Comparison of ENCODE assay signal across 8 cellular contexts in the genomic region with DNA sequence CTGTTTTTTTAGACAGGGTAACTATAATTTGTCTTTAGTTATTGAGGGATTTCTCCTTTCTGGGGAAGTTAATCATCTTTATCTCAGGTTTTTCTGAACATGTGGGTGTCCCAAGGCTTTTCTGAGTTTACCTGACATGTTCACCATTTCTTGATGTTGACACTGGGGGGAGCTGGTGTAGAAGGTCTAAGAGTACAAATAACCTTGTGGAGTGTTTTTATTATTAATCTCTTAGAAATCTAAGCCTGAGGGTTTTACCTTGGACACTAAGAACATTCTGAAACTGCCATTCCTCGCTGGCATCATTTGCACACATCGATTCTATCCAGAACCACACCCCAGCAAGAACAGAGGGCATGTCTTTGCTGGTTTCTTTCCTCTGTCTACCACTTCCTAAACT. TPM values are rescaled to one million over a fixed set of nuclear protein-coding genes. Genes with fewer than 3 reads are reported as not detected.
A peak's percentile ranks its signal among the peaks of the same experiment; 100 is the strongest.
DNase-seq lines count a peak whose midpoint lies in the region; ATAC-seq and TF ChIP-seq lines count a peak whose summit lies in the region.
"Had no signal": no experiment of that assay in that cellular context is flagged by ENCODE, and none has a peak within 500 bp of the region (broad histone marks: within the 10 kb centered on the region; RNA-seq: fewer than 3 reads in every experiment).

No MANE protein-coding gene starts in this region.

- H3K9me3 ChIP-seq in Loucy (ENCODE audit: insufficient read depth, low read depth, low read length) = no peaks in the 10 kb centered on the region
- no peaks in the 10 kb centered on the region for H3K9me3 ChIP-seq in osteoblast (ENCODE audit: low read depth, low read length)

- H3K4me2 ChIP-seq in Loucy (ENCODE audit: low read depth, low read length, poor library complexity, severe bottlenecking) (no peak overlapping the region), osteoblast (ENCODE audit: insufficient read depth, low read length) (no peak overlapping the region)

- H2AFZ ChIP-seq in Loucy (ENCODE audit: low read length) (no peak overlapping the region), osteoblast (ENCODE audit: low read length) (no peak overlapping the region)

- ATAC-seq in HG02840 (IDR thresholded peaks at IDR 0.05; ENCODE audit: low FRiP score, unreplicated experiment) = no peak

- no peaks in the 10 kb centered on the region for H3F3A ChIP-seq in Loucy (ENCODE audit: low read depth)

- H3K9me2 ChIP-seq in Loucy (replicated peaks; ENCODE audit: low read depth, low read length) = no peaks in the 10 kb centered on the region

- TF ChIP-seq CTCF in GM06990 (IDR thresholded peaks at IDR 0.05; ENCODE audit: insufficient read depth, low read length, poor library complexity, severe bottlenecking) (peak; percentile 37), Loucy (conservative IDR thresholded peaks at IDR 0.05; ENCODE audit: low read length) (peak; percentile 71), osteoblast (IDR thresholded peaks at IDR 0.05; ENCODE audit: extremely low read depth, low read depth, low read length) (peak; percentile 51)

- no peaks in the 10 kb centered on the region for H4K20me1 ChIP-seq in Loucy (ENCODE audit: insufficient read depth, low read length, poor library complexity, severe bottlenecking)
- H4K20me1 ChIP-seq in osteoblast (ENCODE audit: insufficient read depth, low read length) = peaks cover 12% of the 10 kb centered on the region

- H3K27me3 ChIP-seq in GM06990 (replicated peaks; ENCODE audit: control insufficient read depth, insufficient read depth, low read length) (no peaks in the 10 kb centered on the region), Loucy (ENCODE audit: insufficient read depth, low read length, poor library complexity, severe bottlenecking) (no peaks in the 10 kb centered on the region), osteoblast (ENCODE audit: insufficient read depth, low read length) (no peaks in the 10 kb centered on the region)

- no peak overlapping the region for H3K4me3 ChIP-seq in GM06990 (replicated peaks; ENCODE audit: low read depth, low read length)
- H3K4me3 ChIP-seq in Loucy (ENCODE audit: low read length, poor library complexity, severe bottlenecking) = no peak overlapping the region
- no peak overlapping the region for H3K4me3 ChIP-seq in osteoblast (ENCODE audit: insufficient read depth, low read length)

- H3K36me3 ChIP-seq in GM06990 (ENCODE audit: control insufficient read depth, insufficient read depth, low read length) (peaks cover 7% of the 10 kb centered on the region), Loucy (ENCODE audit: insufficient read depth, low read length) (peaks cover 64% of the 10 kb centered on the region; the same call in 1 of the 2 replicates), osteoblast (ENCODE audit: insufficient read depth, low read length) (peaks cover 89% of the 10 kb centered on the region)

- no peaks in the 10 kb centered on the region for H3K79me2 ChIP-seq in Loucy (ENCODE audit: insufficient read depth, low read length)
- peaks cover 94% of the 10 kb centered on the region for H3K79me2 ChIP-seq in osteoblast (ENCODE audit: insufficient read depth, low read length)

- H3K9ac ChIP-seq in Loucy (ENCODE audit: low read depth, low read length, poor library complexity, severe bottlenecking) = no peak overlapping the region

- peak overlapping the region; percentile 30 for H3K27ac ChIP-seq in osteoblast (ENCODE audit: low read depth, low read length)

- H3K4me1 ChIP-seq in Loucy (ENCODE audit: insufficient read depth, low read length, poor library complexity, severe bottlenecking) (peaks cover 2% of the 10 kb centered on the region), osteoblast (ENCODE audit: insufficient read depth, low read length) (peaks cover 6% of the 10 kb centered on the region)

- DNase-seq in GM06990 (ENCODE audit: extremely low read depth, insufficient read length) = no peak
- peak; percentile 77 for DNase-seq in dermis blood vessel endothelial cell
- no peak for DNase-seq in osteoblast (ENCODE audit: insufficient read length, low spot score, missing footprints)
- DNase-seq in amygdala (lab: John Stamatoyannopoulos, UW) = no peak
- no peak for DNase-seq in ureter (ENCODE audit: low spot score)
- DNase-seq: SIG-M5 had no signal

RNA-seq across cellular contexts. Expression of a gene that starts 15.6 kb away (rescaled TPM):
- total RNA-seq in dermis blood vessel endothelial cell (not detected in 2 replicates), osteoblast (not detected in 2 replicates), ureter (0.52 TPM)

RNA-seq across cellular contexts. Expression of a gene that starts 20.0 kb away (rescaled TPM):
- 931 and 1,060 TPM in 2 replicates for total RNA-seq in dermis blood vessel endothelial cell
- 345 and 377 TPM in 2 replicates for total RNA-seq in osteoblast
- 546 TPM for total RNA-seq in ureter

RNA-seq across cellular contexts. Expression of a gene that starts 58.1 kb away (rescaled TPM):
- total RNA-seq in dermis blood vessel endothelial cell (50.5 and 56.8 TPM in 2 replicates), osteoblast (35.8 and 38.3 TPM in 2 replicates), ureter (36.5 TPM)
